ENCODE assay signal across 1 cellular context in genomic region chr5:91357012-91357634, GRCh38.
TF ChIP-seq lines count a peak whose summit lies in the region.

No MANE protein-coding gene starts in this region.

TF ChIP-seq in GM23338, 12 proteins besides CTCF, POLR2A, EP300 and RAD21 (continued from another document):
- TF ChIP-seq ZNF462 (CRISPR knock-in tag; IDR thresholded peaks at IDR 0.05) (no peak), ZNF331 (CRISPR knock-in tag; IDR thresholded peaks at IDR 0.05; ENCODE audit: low read depth) (no peak), POLR2AphosphoS5 (IDR thresholded peaks at IDR 0.05; ENCODE audit: low read depth) (no peak), ZNF114 (CRISPR knock-in tag; IDR thresholded peaks at IDR 0.05) (no peak), REST (IDR thresholded peaks at IDR 0.05; ENCODE audit: unreplicated experiment) (no peak), STAT1 (IDR thresholded peaks at IDR 0.05; ENCODE audit: unreplicated experiment) (no peak), CREB1 (CRISPR knock-in tag; IDR thresholded peaks at IDR 0.05; ENCODE audit: low read depth) (no peak), JUNB (IDR thresholded peaks at IDR 0.05; ENCODE audit: unreplicated experiment) (no peak), NANOG (IDR thresholded peaks at IDR 0.05; ENCODE audit: borderline replicate concordance) (no peak)
